Comparison of ENCODE assay signal across 15 cellular contexts in the genomic region with DNA sequence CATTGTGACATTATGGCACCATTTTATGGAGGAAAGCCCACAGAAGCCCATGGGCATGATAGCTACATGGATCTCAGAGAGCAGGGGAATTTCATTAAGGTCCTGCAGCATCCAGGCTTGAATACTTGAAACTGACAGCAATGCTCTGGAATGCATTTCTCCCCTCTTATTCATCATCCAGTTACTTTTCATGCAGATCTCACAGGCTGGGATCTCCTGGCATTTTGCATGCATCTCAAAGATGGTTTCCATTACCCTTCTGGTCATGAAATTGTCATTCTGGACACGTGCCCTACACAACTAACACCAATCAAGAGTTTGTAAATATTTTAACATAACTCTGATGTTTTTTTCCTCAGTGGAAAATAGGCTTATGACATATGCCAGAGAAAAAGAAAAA. TPM values are rescaled to one million over a fixed set of nuclear protein-coding genes. Genes with fewer than 3 reads are reported as not detected.
DNase-seq lines count a peak whose midpoint lies in the region; ATAC-seq and TF ChIP-seq lines count a peak whose summit lies in the region.
"Had no signal": no experiment of that assay in that cellular context is flagged by ENCODE, and none has a peak within 500 bp of the region (broad histone marks: within the 10 kb centered on the region; RNA-seq: fewer than 3 reads in every experiment).

No MANE protein-coding gene starts in this region.

- peaks cover 17% of the 10 kb centered on the region for H3K4me1 ChIP-seq in RWPE2 (ENCODE audit: insufficient read depth, poor library complexity, severe bottlenecking)
- H3K4me1 ChIP-seq in osteoblast (ENCODE audit: insufficient read depth, low read length), result peaks cover 73% of the 10 kb centered on the region

- H3K9me3 ChIP-seq in RWPE2 (ENCODE audit: severe bottlenecking) (no peaks in the 10 kb centered on the region), osteoblast (ENCODE audit: low read depth, low read length) (no peaks in the 10 kb centered on the region), T-helper 17 cell (ENCODE audit: control insufficient read depth, low read length, poor library complexity, severe bottlenecking) (no peaks in the 10 kb centered on the region)
- H3K9me3 ChIP-seq: body of pancreas, left lung, SK-N-SH had no signal

- H3K36me3 ChIP-seq in RWPE2 (ENCODE audit: low read depth), result no peaks in the 10 kb centered on the region
- H3K36me3 ChIP-seq in osteoblast (ENCODE audit: insufficient read depth, low read length), result peaks cover 60% of the 10 kb centered on the region
- H3K36me3 ChIP-seq: left lung had no signal

- H4K20me1 ChIP-seq in osteoblast (ENCODE audit: insufficient read depth, low read length), result peaks cover 21% of the 10 kb centered on the region

- no peak overlapping the region for H3K4me3 Mint-ChIP-seq in T-helper 17 cell
- H3K4me3 Mint-ChIP-seq: CD8-positive, alpha-beta T cell; naive thymus-derived CD8-positive, alpha-beta T cell had no signal

- H3K27ac Mint-ChIP-seq in T-helper 17 cell, result no peak overlapping the region
- H3K27ac Mint-ChIP-seq: CD8-positive, alpha-beta T cell; naive thymus-derived CD8-positive, alpha-beta T cell had no signal

- no peak overlapping the region for H2AFZ ChIP-seq in osteoblast (ENCODE audit: low read length)

- DNase-seq in GM04503 (ENCODE audit: low read depth), result peak; percentile 84
- no peak for DNase-seq in RWPE2 (ENCODE audit: low spot score)
- peak; percentile 68 for DNase-seq in fibroblast of pulmonary artery (ENCODE audit: low read depth)
- DNase-seq in osteoblast (ENCODE audit: insufficient read length, low spot score, missing footprints), result peak; percentile 83
- DNase-seq in NCI-H1436 (lab: John Stamatoyannopoulos, UW), result no peak
- no peak for DNase-seq in NCI-H82 treated with DMSO at 0.1 percent for 48 hours (lab: John Stamatoyannopoulos, UW; ENCODE audit: unreplicated experiment)
- DNase-seq in NAMALWA (ENCODE audit: low spot score), result no peak
- DNase-seq in T-helper 17 cell, result no peak
- DNase-seq: body of pancreas; CD8-positive, alpha-beta T cell; left lung; naive thymus-derived CD8-positive, alpha-beta T cell; NCI-H1048; retina; SK-N-SH had no signal

- no peaks in the 10 kb centered on the region for H3K27me3 ChIP-seq in RWPE2 (ENCODE audit: insufficient read depth, poor library complexity, severe bottlenecking)
- H3K27me3 ChIP-seq in osteoblast (ENCODE audit: insufficient read depth, low read length), result no peaks in the 10 kb centered on the region
- H3K27me3 ChIP-seq: body of pancreas, left lung had no signal

- no peaks in the 10 kb centered on the region for H3K36me3 Mint-ChIP-seq in T-helper 17 cell (ENCODE audit: low read depth)
- H3K36me3 Mint-ChIP-seq: CD8-positive, alpha-beta T cell; naive thymus-derived CD8-positive, alpha-beta T cell had no signal

- ATAC-seq in RWPE2 (ENCODE audit: low read depth) (peak; percentile 65; the same call in 2 of the 3 replicates), T-helper 17 cell (no peak)
- ATAC-seq: body of pancreas; CD8-positive, alpha-beta T cell; left lung; naive thymus-derived CD8-positive, alpha-beta T cell had no signal

- TF ChIP-seq CTCF in RWPE2 (IDR thresholded peaks at IDR 0.05; ENCODE audit: poor library complexity, severe bottlenecking), result no peak
- TF ChIP-seq CTCF in fibroblast of pulmonary artery (IDR thresholded peaks at IDR 0.05; ENCODE audit: low read length, missing control alignments), result no peak
- no peak for TF ChIP-seq CTCF in osteoblast (IDR thresholded peaks at IDR 0.05; ENCODE audit: extremely low read depth, low read depth, low read length)

- peaks cover 92% of the 10 kb centered on the region for H3K79me2 ChIP-seq in osteoblast (ENCODE audit: insufficient read depth, low read length)

- H3K27ac ChIP-seq in RWPE2 (ENCODE audit: poor library complexity, severe bottlenecking), result no peak overlapping the region
- peak overlapping the region; percentile 59 for H3K27ac ChIP-seq in osteoblast (ENCODE audit: low read depth, low read length)
- H3K27ac ChIP-seq: body of pancreas, left lung had no signal

- H3K4me2 ChIP-seq in osteoblast (ENCODE audit: insufficient read depth, low read length), result peak overlapping the region; percentile 35
- H3K4me2 ChIP-seq: SK-N-SH had no signal

- H3K4me3 ChIP-seq in RWPE2 (ENCODE audit: severe bottlenecking) (no peak overlapping the region), fibroblast of pulmonary artery (replicated peaks; ENCODE audit: low read depth, low read length) (no peak overlapping the region), osteoblast (ENCODE audit: insufficient read depth, low read length) (no peak overlapping the region)
- H3K4me3 ChIP-seq: body of pancreas, left lung had no signal

- no peaks in the 10 kb centered on the region for H3K4me1 Mint-ChIP-seq in T-helper 17 cell
- H3K4me1 Mint-ChIP-seq: naive thymus-derived CD8-positive, alpha-beta T cell had no signal

- H3K27me3 Mint-ChIP-seq in T-helper 17 cell, result no peaks in the 10 kb centered on the region

RNA-seq across cellular contexts. Expression of a gene that starts 32.4 kb away (rescaled TPM):
- total RNA-seq in osteoblast, result 198 and 242 TPM in 2 replicates
- total RNA-seq in T-helper 17 cell, result under 1 TPM; 0.03 to 0.17 TPM
- total RNA-seq: CD8-positive, alpha-beta T cell; naive thymus-derived CD8-positive, alpha-beta T cell had no signal

Comparison
In these comparisons a context has a peak if more than half of its experiments do, and no peak if none do; other contexts are left out.
1. DNase-seq: peak in GM04503 (single experiment), fibroblast of pulmonary artery (single experiment) and osteoblast (single experiment); none in RWPE2 (single experiment), NCI-H1436 (single experiment), NCI-H82 treated with DMSO at 0.1 percent for 48 hours (single experiment), NAMALWA (single experiment) and T-helper 17 cell (0 of 3).
2. RNA of a gene that starts 32.4 kb away (total RNA-seq): 198 to 242 TPM in osteoblast; 0.03 to 0.17 TPM in T-helper 17 cell; every median in the first group is over 100 times any median in the second.